28 cellular contexts compared by ENCODE assay signal in the genomic region with DNA sequence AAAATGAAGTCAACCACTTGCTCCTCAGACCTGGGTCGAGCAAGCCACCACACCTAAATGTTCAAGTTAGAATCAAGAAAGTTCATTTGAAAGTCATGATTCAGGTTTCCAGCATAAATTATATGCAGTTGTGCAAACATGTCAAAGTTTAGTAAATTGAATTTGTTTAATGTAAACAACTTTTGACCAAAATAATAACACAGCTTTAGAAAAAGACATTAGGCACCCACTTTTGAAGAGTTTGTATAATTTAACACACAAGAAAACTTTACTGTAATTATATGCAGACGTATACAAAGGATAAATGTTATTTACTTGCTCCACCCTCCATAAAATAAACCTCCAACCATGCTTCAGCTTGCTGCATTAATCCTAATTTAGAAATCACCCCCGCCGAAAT.
"Had no signal": no experiment of that assay in that cellular context is flagged by ENCODE, and none has a peak within 500 bp of the region (broad histone marks: within the 10 kb centered on the region; RNA-seq: fewer than 3 reads in every experiment).

No MANE protein-coding gene starts in this region.

- H3K9me3 ChIP-seq: ascending aorta, left lung, pancreas, psoas muscle, right atrium auricular region, stomach, thyroid gland had no signal

- H3K9me3 Mint-ChIP-seq: activated naive CD4-positive, alpha-beta T cell treated with anti-CD3 and anti-CD28 coated beads, Interleukin-2, amount 10 ng/mL, durations not matched to agents 7 days and 5 days; activated T-helper 1 cell treated with anti-CD3 and anti-CD28 coated beads, Interleukin-12 subunit alpha, Interleukin-12 subunit beta, Interleukin-2, Interleukin-4 antibody, amounts not matched to agents 30 ng/mL and 10 ng/mL and 1 ng/mL, durations not matched to agents 14 hours and 24 hours and 36 hours; dendritic cell treated with granulocyte-macrophage colony-stimulating factor and Interleukin-4, amounts not matched to agents 40 ng/mL and 50 ng/mL, for 4 days; endodermal cell; T-helper 2 cell treated with Interferon-gamma antibody and Interleukin-4, amounts not matched to agents 5 μg/mL and 100 μg/mL, for 36 hours had no signal

- DNase-seq: activated CD4-positive, alpha-beta T cell treated with anti-CD3 and anti-CD28 coated beads for 4 hours; activated CD4-positive, alpha-beta T cell treated with anti-CD3 and anti-CD28 coated beads, Interleukin-2, amount 50 U/mL, for 48 hours; activated CD8-positive, alpha-beta memory T cell treated with anti-CD3 and anti-CD28 coated beads, Interleukin-2, amount 50 U/mL, for 4 hours; activated effector memory CD4-positive, alpha-beta T cell treated with anti-CD3 and anti-CD28 coated beads, Interleukin-2, amount 50 U/mL, for 16 hours; activated naive CD4-positive, alpha-beta T cell treated with anti-CD3 and anti-CD28 coated beads, Interleukin-2, amount 10 ng/mL, durations not matched to agents 7 days and 5 days; activated naive CD8-positive, alpha-beta T cell treated with anti-CD3 and anti-CD28 coated beads, Interleukin-2, amount 10 ng/mL, durations not matched to agents 7 days and 5 days; activated T-cell treated with anti-CD3 and anti-CD28 coated beads, Interleukin-2, amount 50 U/mL, for 1 hour; brain microvascular endothelial cell; caudate nucleus; foreskin keratinocyte; naive B cell; psoas muscle; stimulated activated CD4-positive, alpha-beta T cell treated with anti-CD3 and anti-CD28 coated beads, Interleukin-15, amount 100 ng/mL, for 24 hours; stimulated activated CD4-positive, alpha-beta T cell treated with anti-CD3 and anti-CD28 coated beads, Interleukin-2, amount 100 ng/mL, for 24 hours; stimulated activated naive B cell treated with anti-CD40 and anti-IgM and Interleukin-4, amounts not matched to agents 10 μg/mL and 1 μg/mL and 100 μg/mL, for 72 hours; stomach had no signal

- H3K4me1 ChIP-seq: ascending aorta, pancreas had no signal

- H3K4me3 Mint-ChIP-seq: activated naive CD4-positive, alpha-beta T cell treated with anti-CD3 and anti-CD28 coated beads, Interleukin-2, amount 10 ng/mL, durations not matched to agents 7 days and 5 days; activated naive CD8-positive, alpha-beta T cell treated with anti-CD3 and anti-CD28 coated beads, Interleukin-2, amount 10 ng/mL, durations not matched to agents 7 days and 5 days; activated T-helper 1 cell treated with anti-CD3 and anti-CD28 coated beads, Interleukin-12 subunit alpha, Interleukin-12 subunit beta, Interleukin-2, Interleukin-4 antibody, amounts not matched to agents 30 ng/mL and 10 ng/mL and 1 ng/mL, durations not matched to agents 14 hours and 24 hours and 36 hours; dendritic cell treated with granulocyte-macrophage colony-stimulating factor and Interleukin-4, amounts not matched to agents 40 ng/mL and 50 ng/mL, for 4 days; naive B cell; nephron progenitor cell; stimulated activated naive B cell treated with anti-CD40 and anti-IgM and Interleukin-4, amounts not matched to agents 10 μg/mL and 1 μg/mL and 100 μg/mL, for 72 hours; T-helper 2 cell treated with Interferon-gamma antibody and Interleukin-4, amounts not matched to agents 5 μg/mL and 100 μg/mL, for 36 hours had no signal

- H3K36me3 Mint-ChIP-seq: activated naive CD4-positive, alpha-beta T cell treated with anti-CD3 and anti-CD28 coated beads, Interleukin-2, amount 10 ng/mL, durations not matched to agents 7 days and 5 days; activated naive CD8-positive, alpha-beta T cell treated with anti-CD3 and anti-CD28 coated beads, Interleukin-2, amount 10 ng/mL, durations not matched to agents 7 days and 5 days; naive B cell; stimulated activated naive B cell treated with anti-CD40 and anti-IgM and Interleukin-4, amounts not matched to agents 10 μg/mL and 1 μg/mL and 100 μg/mL, for 72 hours had no signal

- H3K27me3 Mint-ChIP-seq: activated naive CD4-positive, alpha-beta T cell treated with anti-CD3 and anti-CD28 coated beads, Interleukin-2, amount 10 ng/mL, durations not matched to agents 7 days and 5 days; dendritic cell treated with granulocyte-macrophage colony-stimulating factor and Interleukin-4, amounts not matched to agents 40 ng/mL and 50 ng/mL, for 4 days had no signal

- H3K27me3 ChIP-seq: ascending aorta, brain microvascular endothelial cell, foreskin keratinocyte, left lung, pancreas, right atrium auricular region, stomach, thyroid gland had no signal

- H3K4me3 ChIP-seq: ascending aorta, left lung, lung, pancreas, psoas muscle had no signal

- ATAC-seq: esophagus mucosa; foreskin keratinocyte; left lung; pancreas; psoas muscle; stimulated activated naive B cell treated with anti-CD40 and anti-IgM and Interleukin-4, amounts not matched to agents 10 μg/mL and 1 μg/mL and 100 μg/mL, for 72 hours had no signal

- H3K36me3 ChIP-seq: ascending aorta, brain microvascular endothelial cell, left lung, pancreas, right atrium auricular region, stomach, thyroid gland had no signal

- H3K27ac Mint-ChIP-seq: activated naive CD4-positive, alpha-beta T cell treated with anti-CD3 and anti-CD28 coated beads, Interleukin-2, amount 10 ng/mL, durations not matched to agents 7 days and 5 days; activated naive CD8-positive, alpha-beta T cell treated with anti-CD3 and anti-CD28 coated beads, Interleukin-2, amount 10 ng/mL, durations not matched to agents 7 days and 5 days; activated T-helper 1 cell treated with anti-CD3 and anti-CD28 coated beads, Interleukin-12 subunit alpha, Interleukin-12 subunit beta, Interleukin-2, Interleukin-4 antibody, amounts not matched to agents 30 ng/mL and 10 ng/mL and 1 ng/mL, durations not matched to agents 14 hours and 24 hours and 36 hours; dendritic cell treated with granulocyte-macrophage colony-stimulating factor and Interleukin-4, amounts not matched to agents 40 ng/mL and 50 ng/mL, for 4 days; endodermal cell; nephron progenitor cell; stimulated activated naive B cell treated with anti-CD40 and anti-IgM and Interleukin-4, amounts not matched to agents 10 μg/mL and 1 μg/mL and 100 μg/mL, for 72 hours; T-helper 2 cell treated with Interferon-gamma antibody and Interleukin-4, amounts not matched to agents 5 μg/mL and 100 μg/mL, for 36 hours had no signal

- H3K4me1 Mint-ChIP-seq: activated naive CD4-positive, alpha-beta T cell treated with anti-CD3 and anti-CD28 coated beads, Interleukin-2, amount 10 ng/mL, durations not matched to agents 7 days and 5 days; activated naive CD8-positive, alpha-beta T cell treated with anti-CD3 and anti-CD28 coated beads, Interleukin-2, amount 10 ng/mL, durations not matched to agents 7 days and 5 days; naive B cell; stimulated activated naive B cell treated with anti-CD40 and anti-IgM and Interleukin-4, amounts not matched to agents 10 μg/mL and 1 μg/mL and 100 μg/mL, for 72 hours had no signal

- H3K27ac ChIP-seq: ascending aorta, brain microvascular endothelial cell, foreskin keratinocyte, left lung, pancreas, psoas muscle, right atrium auricular region, stomach, thyroid gland had no signal
